Comparison of ENCODE assay signal across 1 cellular context in the genomic region with DNA sequence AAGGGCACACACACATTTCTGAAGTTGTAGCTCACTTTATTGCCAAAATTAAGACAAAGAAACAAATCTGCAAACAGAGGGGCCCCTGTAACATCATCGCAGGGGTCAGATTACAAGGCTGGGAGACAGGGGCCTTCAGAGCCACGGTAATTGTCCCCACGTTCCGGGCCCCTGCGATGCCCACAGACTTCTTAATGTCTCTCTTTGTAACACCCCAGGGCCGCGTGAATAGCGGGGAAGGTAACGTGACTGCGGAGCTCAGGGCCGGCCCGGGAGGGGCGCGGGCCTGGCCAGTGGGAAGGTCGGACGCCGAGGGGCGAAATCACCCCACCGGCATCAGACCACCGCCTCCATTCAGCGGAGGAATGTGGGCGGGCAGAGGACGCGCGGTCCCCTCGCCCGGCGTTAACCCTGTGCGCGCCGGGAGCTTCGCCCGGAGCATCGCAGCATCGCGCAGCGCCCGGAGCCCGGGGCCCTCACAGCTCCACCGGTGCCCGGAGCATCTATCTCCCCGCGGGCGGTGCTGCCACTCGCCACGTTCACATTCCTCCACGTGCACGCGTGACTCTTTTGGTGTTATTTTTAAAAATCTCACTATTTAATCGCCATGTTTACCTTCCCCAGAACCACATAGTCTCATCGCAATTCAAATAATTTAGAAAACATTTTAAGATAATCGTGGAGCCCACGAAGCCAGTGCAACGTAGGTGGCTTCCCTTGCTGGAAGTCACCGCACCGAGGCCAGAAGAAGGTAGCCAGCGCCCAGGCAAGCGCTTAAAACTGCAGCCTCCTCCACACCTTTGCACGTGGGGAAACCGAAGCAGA.
TF ChIP-seq lines count a peak whose summit lies in the region.

No MANE protein-coding gene starts in this region.

TF ChIP-seq in HepG2, 621 proteins besides CTCF, POLR2A, EP300 and RAD21 (continued from another document and continues in another):
- peak; percentile 51; the same call in 1 of the 2 replicates for TF ChIP-seq ZNF788 (CRISPR knock-in tag; IDR thresholded peaks at IDR 0.05; ENCODE audit: borderline replicate concordance)
- TF ChIP-seq ZNF235 (CRISPR knock-in tag; IDR thresholded peaks at IDR 0.05; ENCODE audit: borderline replicate concordance), result no peak
- TF ChIP-seq, protein P1, sequence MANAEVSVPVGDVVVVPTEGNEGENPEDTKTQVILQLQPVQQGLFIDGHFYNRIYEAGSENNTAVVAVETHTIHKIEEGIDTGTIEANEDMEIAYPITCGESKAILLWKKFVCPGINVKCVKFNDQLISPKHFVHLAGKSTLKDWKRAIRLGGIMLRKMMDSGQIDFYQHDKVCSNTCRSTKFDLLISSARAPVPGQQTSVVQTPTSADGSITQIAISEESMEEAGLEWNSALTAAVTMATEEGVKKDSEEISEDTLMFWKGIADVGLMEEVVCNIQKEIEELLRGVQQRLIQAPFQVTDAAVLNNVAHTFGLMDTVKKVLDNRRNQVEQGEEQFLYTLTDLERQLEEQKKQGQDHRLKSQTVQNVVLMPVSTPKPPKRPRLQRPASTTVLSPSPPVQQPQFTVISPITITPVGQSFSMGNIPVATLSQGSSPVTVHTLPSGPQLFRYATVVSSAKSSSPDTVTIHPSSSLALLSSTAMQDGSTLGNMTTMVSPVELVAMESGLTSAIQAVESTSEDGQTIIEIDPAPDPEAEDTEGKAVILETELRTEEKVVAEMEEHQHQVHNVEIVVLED (CRISPR knock-in tag; IDR thresholded peaks at IDR 0.05; ENCODE audit: borderline replicate concordance), result peak; percentile 46; the same call in 1 of the 2 replicates
- 0 out of 2 replicates have a peak, but pooled peaks have one; percentile 50 for TF ChIP-seq ZMAT3 (CRISPR knock-in tag; conservative IDR thresholded peaks at IDR 0.05)
- TF ChIP-seq TP53 (CRISPR knock-in tag; conservative IDR thresholded peaks at IDR 0.05), result no peak
- no peak for TF ChIP-seq ZBTB1 (CRISPR knock-in tag; IDR thresholded peaks at IDR 0.05; ENCODE audit: borderline replicate concordance)
- TF ChIP-seq ZNF350 (CRISPR knock-in tag; IDR thresholded peaks at IDR 0.05; ENCODE audit: borderline replicate concordance, low read depth), result peak; percentile 40; the same call in 1 of the 2 replicates
- TF ChIP-seq ZNF124 (CRISPR knock-in tag; IDR thresholded peaks at IDR 0.05), result 0 out of 2 replicates have a peak, but pooled peaks have one; percentile 43
- TF ChIP-seq ZNF205 (CRISPR knock-in tag; IDR thresholded peaks at IDR 0.05), result 0 out of 2 replicates have a peak, but pooled peaks have one; percentile 32
- TF ChIP-seq MBD4 (IDR thresholded peaks at IDR 0.05; ENCODE audit: borderline replicate concordance, low read length), result no peak
- TF ChIP-seq, protein P2, sequence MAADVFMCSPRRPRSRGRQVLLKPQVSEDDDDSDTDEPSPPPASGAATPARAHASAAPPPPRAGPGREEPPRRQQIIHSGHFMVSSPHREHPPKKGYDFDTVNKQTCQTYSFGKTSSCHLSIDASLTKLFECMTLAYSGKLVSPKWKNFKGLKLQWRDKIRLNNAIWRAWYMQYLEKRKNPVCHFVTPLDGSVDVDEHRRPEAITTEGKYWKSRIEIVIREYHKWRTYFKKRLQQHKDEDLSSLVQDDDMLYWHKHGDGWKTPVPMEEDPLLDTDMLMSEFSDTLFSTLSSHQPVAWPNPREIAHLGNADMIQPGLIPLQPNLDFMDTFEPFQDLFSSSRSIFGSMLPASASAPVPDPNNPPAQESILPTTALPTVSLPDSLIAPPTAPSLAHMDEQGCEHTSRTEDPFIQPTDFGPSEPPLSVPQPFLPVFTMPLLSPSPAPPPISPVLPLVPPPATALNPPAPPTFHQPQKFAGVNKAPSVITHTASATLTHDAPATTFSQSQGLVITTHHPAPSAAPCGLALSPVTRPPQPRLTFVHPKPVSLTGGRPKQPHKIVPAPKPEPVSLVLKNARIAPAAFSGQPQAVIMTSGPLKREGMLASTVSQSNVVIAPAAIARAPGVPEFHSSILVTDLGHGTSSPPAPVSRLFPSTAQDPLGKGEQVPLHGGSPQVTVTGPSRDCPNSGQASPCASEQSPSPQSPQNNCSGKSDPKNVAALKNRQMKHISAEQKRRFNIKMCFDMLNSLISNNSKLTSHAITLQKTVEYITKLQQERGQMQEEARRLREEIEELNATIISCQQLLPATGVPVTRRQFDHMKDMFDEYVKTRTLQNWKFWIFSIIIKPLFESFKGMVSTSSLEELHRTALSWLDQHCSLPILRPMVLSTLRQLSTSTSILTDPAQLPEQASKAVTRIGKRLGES (CRISPR knock-in tag; IDR thresholded peaks at IDR 0.05; ENCODE audit: borderline replicate concordance), result 0 out of 2 replicates have a peak, but pooled peaks have one; percentile 26
- TF ChIP-seq SNAPC2 (CRISPR knock-in tag; IDR thresholded peaks at IDR 0.05), result no peak
- TF ChIP-seq BRD4 (CRISPR knock-in tag; IDR thresholded peaks at IDR 0.05), result peak; percentile 25; the same call in 1 of the 2 replicates
- TF ChIP-seq EED (CRISPR knock-in tag; IDR thresholded peaks at IDR 0.05), result peak; percentile 58; the same call in 1 of the 2 replicates
- no peak for TF ChIP-seq ZNF143 (CRISPR knock-in tag; IDR thresholded peaks at IDR 0.05)
- peak; percentile 61 for TF ChIP-seq ZNF883 (CRISPR knock-in tag; IDR thresholded peaks at IDR 0.05; ENCODE audit: not compliant biosample characterization)
- TF ChIP-seq ZMYM4 (CRISPR knock-in tag; IDR thresholded peaks at IDR 0.05), result peak; percentile 90
- peak; percentile 49 for TF ChIP-seq MED8 (CRISPR knock-in tag; IDR thresholded peaks at IDR 0.05; ENCODE audit: insufficient replicate concordance)
- TF ChIP-seq ZBTB3 (CRISPR knock-in tag; IDR thresholded peaks at IDR 0.05; ENCODE audit: borderline replicate concordance, low read depth), result no peak
- TF ChIP-seq, protein P3, sequence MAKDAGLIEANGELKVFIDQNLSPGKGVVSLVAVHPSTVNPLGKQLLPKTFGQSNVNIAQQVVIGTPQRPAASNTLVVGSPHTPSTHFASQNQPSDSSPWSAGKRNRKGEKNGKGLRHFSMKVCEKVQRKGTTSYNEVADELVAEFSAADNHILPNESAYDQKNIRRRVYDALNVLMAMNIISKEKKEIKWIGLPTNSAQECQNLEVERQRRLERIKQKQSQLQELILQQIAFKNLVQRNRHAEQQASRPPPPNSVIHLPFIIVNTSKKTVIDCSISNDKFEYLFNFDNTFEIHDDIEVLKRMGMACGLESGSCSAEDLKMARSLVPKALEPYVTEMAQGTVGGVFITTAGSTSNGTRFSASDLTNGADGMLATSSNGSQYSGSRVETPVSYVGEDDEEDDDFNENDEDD (CRISPR knock-in tag; IDR thresholded peaks at IDR 0.05; ENCODE audit: borderline replicate concordance), result 0 out of 2 replicates have a peak, but pooled peaks have one; percentile 38
- peak; percentile 70 for TF ChIP-seq SP4 (CRISPR knock-in tag; IDR thresholded peaks at IDR 0.05)
- TF ChIP-seq HOXD1 (CRISPR knock-in tag; IDR thresholded peaks at IDR 0.05), result peak; percentile 30; the same call in 1 of the 2 replicates
- TF ChIP-seq SIX4 (CRISPR knock-in tag; IDR thresholded peaks at IDR 0.05), result peak; percentile 91
- TF ChIP-seq, protein P4, sequence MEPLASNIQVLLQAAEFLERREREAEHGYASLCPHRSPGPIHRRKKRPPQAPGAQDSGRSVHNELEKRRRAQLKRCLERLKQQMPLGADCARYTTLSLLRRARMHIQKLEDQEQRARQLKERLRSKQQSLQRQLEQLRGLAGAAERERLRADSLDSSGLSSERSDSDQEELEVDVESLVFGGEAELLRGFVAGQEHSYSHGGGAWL (CRISPR knock-in tag; IDR thresholded peaks at IDR 0.05), result 0 out of 2 replicates have a peak, but pooled peaks have one; percentile 72
- TF ChIP-seq, protein P5, sequence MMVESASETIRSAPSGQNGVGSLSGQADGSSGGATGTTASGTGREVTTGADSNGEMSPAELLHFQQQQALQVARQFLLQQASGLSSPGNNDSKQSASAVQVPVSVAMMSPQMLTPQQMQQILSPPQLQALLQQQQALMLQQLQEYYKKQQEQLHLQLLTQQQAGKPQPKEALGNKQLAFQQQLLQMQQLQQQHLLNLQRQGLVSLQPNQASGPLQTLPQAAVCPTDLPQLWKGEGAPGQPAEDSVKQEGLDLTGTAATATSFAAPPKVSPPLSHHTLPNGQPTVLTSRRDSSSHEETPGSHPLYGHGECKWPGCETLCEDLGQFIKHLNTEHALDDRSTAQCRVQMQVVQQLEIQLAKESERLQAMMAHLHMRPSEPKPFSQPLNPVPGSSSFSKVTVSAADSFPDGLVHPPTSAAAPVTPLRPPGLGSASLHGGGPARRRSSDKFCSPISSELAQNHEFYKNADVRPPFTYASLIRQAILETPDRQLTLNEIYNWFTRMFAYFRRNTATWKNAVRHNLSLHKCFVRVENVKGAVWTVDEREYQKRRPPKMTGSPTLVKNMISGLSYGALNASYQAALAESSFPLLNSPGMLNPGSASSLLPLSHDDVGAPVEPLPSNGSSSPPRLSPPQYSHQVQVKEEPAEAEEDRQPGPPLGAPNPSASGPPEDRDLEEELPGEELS (CRISPR knock-in tag; IDR thresholded peaks at IDR 0.05), result 0 out of 2 replicates have a peak, but pooled peaks have one; percentile 28
- TF ChIP-seq ZFY (CRISPR knock-in tag; IDR thresholded peaks at IDR 0.05), result peak; percentile 56
- peak; percentile 64 for TF ChIP-seq NFYB (CRISPR knock-in tag; IDR thresholded peaks at IDR 0.05)
- peak; percentile 72; the same call in 1 of the 2 replicates for TF ChIP-seq ZNF225 (CRISPR knock-in tag; IDR thresholded peaks at IDR 0.05)
- peak; percentile 94 for TF ChIP-seq NKX3-1 (CRISPR knock-in tag; IDR thresholded peaks at IDR 0.05)
- TF ChIP-seq ZNF616 (CRISPR knock-in tag; IDR thresholded peaks at IDR 0.05; ENCODE audit: low read depth), result peak; percentile 36; the same call in 1 of the 2 replicates
- peak; percentile 79; the same call in 1 of the 2 replicates for TF ChIP-seq TBX2 (CRISPR knock-in tag; IDR thresholded peaks at IDR 0.05; ENCODE audit: borderline replicate concordance)
- TF ChIP-seq, protein P6, sequence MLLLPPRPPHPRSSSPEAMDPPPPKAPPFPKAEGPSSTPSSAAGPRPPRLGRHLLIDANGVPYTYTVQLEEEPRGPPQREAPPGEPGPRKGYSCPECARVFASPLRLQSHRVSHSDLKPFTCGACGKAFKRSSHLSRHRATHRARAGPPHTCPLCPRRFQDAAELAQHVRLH (CRISPR knock-in tag; IDR thresholded peaks at IDR 0.05; ENCODE audit: borderline replicate concordance, low read depth), result peak; percentile 41; the same call in 1 of the 2 replicates
- TF ChIP-seq ZNF543 (CRISPR knock-in tag; IDR thresholded peaks at IDR 0.05), result no peak
- no peak; the same call in 1 of the 2 replicates for TF ChIP-seq HDAC1 (CRISPR knock-in tag; IDR thresholded peaks at IDR 0.05)
- 0 out of 2 replicates have a peak, but pooled peaks have one; percentile 74 for TF ChIP-seq SMAD1 (CRISPR knock-in tag; IDR thresholded peaks at IDR 0.05; ENCODE audit: borderline replicate concordance, low read depth)
- peak; percentile 86; the same call in 1 of the 2 replicates for TF ChIP-seq FOXC1 (CRISPR knock-in tag; IDR thresholded peaks at IDR 0.05; ENCODE audit: borderline replicate concordance)
- TF ChIP-seq EEA1 (CRISPR knock-in tag; IDR thresholded peaks at IDR 0.05; ENCODE audit: borderline replicate concordance), result peak; percentile 93; the same call in 1 of the 2 replicates
- no peak for TF ChIP-seq AGO2 (optimal IDR thresholded peaks at IDR 0.05; ENCODE audit: low read depth, low read length)
- peak; percentile 73; the same call in 1 of the 2 replicates for TF ChIP-seq ZNF230 (CRISPR knock-in tag; IDR thresholded peaks at IDR 0.05)
- TF ChIP-seq TCF7L2 (IDR thresholded peaks at IDR 0.05; ENCODE audit: low read depth, low read length), result no peak
- no peak for TF ChIP-seq FIP1L1 (IDR thresholded peaks at IDR 0.05; ENCODE audit: borderline replicate concordance, insufficient read depth, low read depth, low read length)
- TF ChIP-seq ZNF776 (CRISPR knock-in tag; IDR thresholded peaks at IDR 0.05), result peak; percentile 51; the same call in 1 of the 2 replicates
- TF ChIP-seq, protein P7, sequence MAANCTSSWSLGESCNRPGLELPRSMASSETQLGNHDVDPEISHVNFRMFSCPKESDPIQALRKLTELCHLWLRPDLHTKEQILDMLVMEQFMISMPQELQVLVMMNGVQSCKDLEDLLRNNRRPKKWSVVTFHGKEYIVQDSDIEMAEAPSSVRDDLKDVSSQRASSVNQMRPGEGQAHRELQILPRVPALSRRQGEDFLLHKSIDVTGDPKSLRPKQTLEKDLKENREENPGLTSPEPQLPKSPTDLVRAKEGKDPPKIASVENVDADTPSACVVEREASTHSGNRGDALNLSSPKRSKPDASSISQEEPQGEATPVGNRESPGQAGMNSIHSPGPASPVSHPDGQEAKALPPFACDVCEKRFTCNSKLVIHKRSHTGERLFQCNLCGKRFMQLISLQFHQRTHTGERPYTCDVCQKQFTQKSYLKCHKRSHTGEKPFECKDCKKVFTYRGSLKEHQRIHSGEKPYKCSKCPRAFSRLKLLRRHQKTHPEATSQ (CRISPR knock-in tag; IDR thresholded peaks at IDR 0.05; ENCODE audit: borderline replicate concordance), result 0 out of 2 replicates have a peak, but pooled peaks have one; percentile 37
- TF ChIP-seq, protein P8, sequence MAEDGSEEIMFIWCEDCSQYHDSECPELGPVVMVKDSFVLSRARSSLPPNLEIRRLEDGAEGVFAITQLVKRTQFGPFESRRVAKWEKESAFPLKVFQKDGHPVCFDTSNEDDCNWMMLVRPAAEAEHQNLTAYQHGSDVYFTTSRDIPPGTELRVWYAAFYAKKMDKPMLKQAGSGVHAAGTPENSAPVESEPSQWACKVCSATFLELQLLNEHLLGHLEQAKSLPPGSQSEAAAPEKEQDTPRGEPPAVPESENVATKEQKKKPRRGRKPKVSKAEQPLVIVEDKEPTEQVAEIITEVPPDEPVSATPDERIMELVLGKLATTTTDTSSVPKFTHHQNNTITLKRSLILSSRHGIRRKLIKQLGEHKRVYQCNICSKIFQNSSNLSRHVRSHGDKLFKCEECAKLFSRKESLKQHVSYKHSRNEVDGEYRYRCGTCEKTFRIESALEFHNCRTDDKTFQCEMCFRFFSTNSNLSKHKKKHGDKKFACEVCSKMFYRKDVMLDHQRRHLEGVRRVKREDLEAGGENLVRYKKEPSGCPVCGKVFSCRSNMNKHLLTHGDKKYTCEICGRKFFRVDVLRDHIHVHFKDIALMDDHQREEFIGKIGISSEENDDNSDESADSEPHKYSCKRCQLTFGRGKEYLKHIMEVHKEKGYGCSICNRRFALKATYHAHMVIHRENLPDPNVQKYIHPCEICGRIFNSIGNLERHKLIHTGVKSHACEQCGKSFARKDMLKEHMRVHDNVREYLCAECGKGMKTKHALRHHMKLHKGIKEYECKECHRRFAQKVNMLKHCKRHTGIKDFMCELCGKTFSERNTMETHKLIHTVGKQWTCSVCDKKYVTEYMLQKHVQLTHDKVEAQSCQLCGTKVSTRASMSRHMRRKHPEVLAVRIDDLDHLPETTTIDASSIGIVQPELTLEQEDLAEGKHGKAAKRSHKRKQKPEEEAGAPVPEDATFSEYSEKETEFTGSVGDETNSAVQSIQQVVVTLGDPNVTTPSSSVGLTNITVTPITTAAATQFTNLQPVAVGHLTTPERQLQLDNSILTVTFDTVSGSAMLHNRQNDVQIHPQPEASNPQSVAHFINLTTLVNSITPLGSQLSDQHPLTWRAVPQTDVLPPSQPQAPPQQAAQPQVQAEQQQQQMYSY (CRISPR knock-in tag; IDR thresholded peaks at IDR 0.05), result peak; percentile 19; the same call in 1 of the 2 replicates
- peak; percentile 56; the same call in 1 of the 2 replicates for TF ChIP-seq ZBTB38 (CRISPR knock-in tag; IDR thresholded peaks at IDR 0.05)
- no peak for TF ChIP-seq CCDC6 (CRISPR knock-in tag; IDR thresholded peaks at IDR 0.05)
- TF ChIP-seq, protein P9, sequence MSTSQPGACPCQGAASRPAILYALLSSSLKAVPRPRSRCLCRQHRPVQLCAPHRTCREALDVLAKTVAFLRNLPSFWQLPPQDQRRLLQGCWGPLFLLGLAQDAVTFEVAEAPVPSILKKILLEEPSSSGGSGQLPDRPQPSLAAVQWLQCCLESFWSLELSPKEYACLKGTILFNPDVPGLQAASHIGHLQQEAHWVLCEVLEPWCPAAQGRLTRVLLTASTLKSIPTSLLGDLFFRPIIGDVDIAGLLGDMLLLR (CRISPR knock-in tag; IDR thresholded peaks at IDR 0.05), result 0 out of 2 replicates have a peak, but pooled peaks have one; percentile 33
- peak; percentile 59; the same call in 1 of the 2 replicates for TF ChIP-seq ZMYM3 (CRISPR knock-in tag; IDR thresholded peaks at IDR 0.05)
